ENCODE assay signal across 8 cellular contexts in genomic region chr9:37784640-37785483, GRCh38. TPM values are rescaled to one million over a fixed set of nuclear protein-coding genes. Genes with fewer than 3 reads are reported as not detected.
DNase-seq lines count a peak whose midpoint lies in the region; TF ChIP-seq lines count a peak whose summit lies in the region.

EXOSC3 (minus strand) TSS chr9:37785064; CDS start chr9:37785044, 20 bp downstream.

- H3K27ac ChIP-seq in SK-N-MC (0 out of 2 replicates have a peak within 1 kb of the TSS, but pooled peaks have one; percentile 50), thymus (ENCODE audit: low read depth) (peak within 1 kb of the TSS; percentile 90)

- H3K4me3 Mint-ChIP-seq in osteocyte (ENCODE audit: unreplicated experiment): peak within 1 kb of the TSS; percentile 99

- H3K36me3 Mint-ChIP-seq in osteocyte (ENCODE audit: unreplicated experiment): peaks cover 25% of the 10 kb centered on the region

- peak within 1 kb of the TSS; percentile 87 for H3K4me3 ChIP-seq in GM06990 (replicated peaks; ENCODE audit: low read depth, low read length)
- peak within 1 kb of the TSS; percentile 100 for H3K4me3 ChIP-seq in SK-N-MC
- peak within 1 kb of the TSS; percentile 98 for H3K4me3 ChIP-seq in thymus (ENCODE audit: low read length)

- H3K9me3 Mint-ChIP-seq in osteocyte (ENCODE audit: unreplicated experiment): no peaks in the 10 kb centered on the region

- peaks cover 13% of the 10 kb centered on the region for H3K4me1 ChIP-seq in thymus (ENCODE audit: control insufficient read depth, insufficient read depth, low read length)

- no peaks in the 10 kb centered on the region for H3K9me3 ChIP-seq in SK-N-MC (ENCODE audit: low read depth, low read length)
- peaks cover 2% of the 10 kb centered on the region for H3K9me3 ChIP-seq in thymus (ENCODE audit: control insufficient read depth)

- POLR2A ChIA-PET in HEK293T (lab: Yijun Ruan, JAX): interaction anchor here (0.6 to 2.8 kb wide), 14 partner anchors 9 to 320 kb away, joined by 3 to 19 read pairs (median 4); partner anchors contain the start of genes DCAF10, SLC25A51, TOMM5 and ZBTB5

- CTCF ChIA-PET in HEK293T (lab: Yijun Ruan, JAX): no interaction called here

- DNase-seq in GM06990 (ENCODE audit: extremely low read depth, insufficient read length) (peak; percentile 90), HEK293T (ENCODE audit: extremely low spot score) (peak; percentile 83), MV-4-11 (lab: John Stamatoyannopoulos, UW) (peak; percentile 88), SK-N-MC (ENCODE audit: low read depth, low spot score) (peak; percentile 8), glomerular visceral epithelial cell (ENCODE audit: extremely low spot score) (peak; percentile 88), osteocyte (ENCODE audit: extremely low spot score, unreplicated experiment) (peak; percentile 94)
- DNase-seq in activated naive CD4-positive, alpha-beta T cell treated with anti-CD3 and anti-CD28 coated beads, Interleukin-2, amount 50 U/mL, for 16 hours: peak; percentile 87

- peak within 1 kb of the TSS; percentile 91 for H3K27ac Mint-ChIP-seq in osteocyte (ENCODE audit: unreplicated experiment)

- H3K4me1 Mint-ChIP-seq in osteocyte (ENCODE audit: unreplicated experiment): peaks cover 28% of the 10 kb centered on the region

- H3K27me3 ChIP-seq in GM06990 (replicated peaks; ENCODE audit: control insufficient read depth, insufficient read depth, low read length) (no peaks in the 10 kb centered on the region), thymus (ENCODE audit: control insufficient read depth, insufficient read depth) (no peaks in the 10 kb centered on the region)

- TF ChIP-seq CTCF in GM06990 (IDR thresholded peaks at IDR 0.05; ENCODE audit: insufficient read depth, low read length, poor library complexity, severe bottlenecking) (no peak), osteocyte (IDR thresholded peaks at IDR 0.05) (no peak)

- WGBS in thymus: 1% methylated on average over 73 of the region's 73 CpGs

- peak within 1 kb of the TSS; percentile 89 for H3K9ac ChIP-seq in SK-N-MC (ENCODE audit: insufficient read length)

- H3K36me3 ChIP-seq in GM06990 (ENCODE audit: control insufficient read depth, insufficient read depth, low read length): peaks cover 8% of the 10 kb centered on the region
- H3K36me3 ChIP-seq in SK-N-MC (ENCODE audit: insufficient read depth, low read length): peaks cover 36% of the 10 kb centered on the region
- H3K36me3 ChIP-seq in thymus (ENCODE audit: control insufficient read depth, insufficient read depth): peaks cover 28% of the 10 kb centered on the region

- H3K27me3 Mint-ChIP-seq in osteocyte (ENCODE audit: unreplicated experiment): no peaks in the 10 kb centered on the region

TF ChIP-seq in HEK293T, 16 proteins besides CTCF, POLR2A, EP300 and RAD21:
- TF ChIP-seq ELF4 (IDR thresholded peaks at IDR 0.05): peak; percentile 87
- no peak for TF ChIP-seq FOXK2 (IDR thresholded peaks at IDR 0.05)
- TF ChIP-seq BHLHE40 (IDR thresholded peaks at IDR 0.05; ENCODE audit: borderline replicate concordance): no peak
- no peak for TF ChIP-seq HDGF (IDR thresholded peaks at IDR 0.05; ENCODE audit: borderline replicate concordance)
- TF ChIP-seq PKNOX1 (IDR thresholded peaks at IDR 0.05): peak; percentile 61
- no peak for TF ChIP-seq LEF1 (IDR thresholded peaks at IDR 0.05; ENCODE audit: borderline replicate concordance)
- peak; percentile 75 for TF ChIP-seq L3MBTL2 (conservative IDR thresholded peaks at IDR 0.05)
- no peak for TF ChIP-seq ARNT (IDR thresholded peaks at IDR 0.05)
- TF ChIP-seq SP1 (IDR thresholded peaks at IDR 0.05): no peak
- no peak for TF ChIP-seq FOXA1 (IDR thresholded peaks at IDR 0.05)
- no peak for TF ChIP-seq ZNF384 (IDR thresholded peaks at IDR 0.05)
- no peak for TF ChIP-seq TARDBP (IDR thresholded peaks at IDR 0.05)

RNA-seq across cellular contexts. Expression of gene EXOSC3, which starts in this region (rescaled TPM):
- total RNA-seq in osteocyte: 26.9 and 31.6 TPM in 2 replicates
- 38.9 TPM for polyA plus RNA-seq in thymus

Comparison
In these comparisons a context has a peak if more than half of its experiments do, and no peak if none do; other contexts are left out.
1. Peak in every context shown above with its lines: DNase-seq, H3K4me3 ChIP-seq and H3K27ac ChIP-seq.
2. DNase-seq: peak in every context shown above with its lines; median percentile 94 in osteocyte; 90 in GM06990; 88 in MV-4-11; 88 in glomerular visceral epithelial cell; 87 in activated naive CD4-positive, alpha-beta T cell treated with anti-CD3 and anti-CD28 coated beads, Interleukin-2, amount 50 U/mL, for 16 hours; 83 in HEK293T; 8 in SK-N-MC.